ENCODE assay signal across 8 cellular contexts in the genomic region with DNA sequence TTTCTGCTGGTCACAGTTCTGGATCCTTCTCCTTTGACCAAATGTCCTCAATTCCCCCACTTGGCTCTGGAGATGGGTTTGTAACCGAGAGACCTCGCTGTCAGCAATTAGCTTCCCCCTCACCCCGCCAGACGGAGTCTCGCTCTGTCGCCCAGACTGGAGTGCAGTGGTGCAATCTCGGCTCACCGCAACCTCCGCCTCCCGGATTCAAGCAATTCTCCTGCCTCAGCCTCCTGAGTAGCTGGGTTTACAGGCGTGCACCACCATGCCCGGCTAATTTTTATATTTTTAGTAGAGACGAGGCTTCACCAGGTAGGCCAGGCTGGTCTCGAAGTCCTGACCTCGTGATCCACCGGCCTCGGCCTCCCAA. TPM values are rescaled to one million over a fixed set of nuclear protein-coding genes. Genes with fewer than 3 reads are reported as not detected.
DNase-seq lines count a peak whose midpoint lies in the region; ATAC-seq and TF ChIP-seq lines count a peak whose summit lies in the region.
"Not testable (repeated sequence)": the region's sequence is repeated elsewhere in the genome, so short reads cannot be mapped to it uniquely, and the experiment has no call there.

No MANE protein-coding gene starts in this region.

- H3K4me1 Mint-ChIP-seq in H9 (peaks cover 10 to 15% of the 10 kb centered on the region in 2 experiments), chondrocyte (ENCODE audit: low read depth) (peaks cover 12% of the 10 kb centered on the region)
- H3K4me1 Mint-ChIP-seq in activated T-cell treated with anti-CD3 and anti-CD28 coated beads, Interleukin-2, amount 50 U/mL, for 24 hours (ENCODE audit: low read depth), result peaks cover 16% of the 10 kb centered on the region

- H4K8ac ChIP-seq in H9 (replicated peaks; ENCODE audit: insufficient read length, low read depth, low read length), result not testable (repeated sequence)

- H3K9ac ChIP-seq in H9 (ENCODE audit: extremely low read depth, insufficient read length, low read length), result not testable (repeated sequence)
- H3K9ac ChIP-seq in OCI-LY3 (ENCODE audit: low read length) (peak overlapping the region; percentile 79), muscle layer of colon (ENCODE audit: low read length) (peak overlapping the region; percentile 65)

- H4K91ac ChIP-seq in H9 (ENCODE audit: insufficient read length, low read depth, low read length), result not testable (repeated sequence)

- H3K23ac ChIP-seq in H9 (ENCODE audit: insufficient read length, low read depth, low read length), result not testable (repeated sequence)

- not testable (repeated sequence) for H3K27me3 Mint-ChIP-seq in H9 (ENCODE audit: low read depth); activated T-cell treated with anti-CD3 and anti-CD28 coated beads, Interleukin-2, amount 50 U/mL, for 24 hours; chondrocyte (ENCODE audit: low read depth)

- H3K4ac ChIP-seq in H9 (ENCODE audit: low read depth, low read length), result not testable (repeated sequence)

- H3K4me1 ChIP-seq in H9 (ENCODE audit: insufficient read depth, low read length); OCI-LY3 (ENCODE audit: low read length); muscle layer of colon (ENCODE audit: insufficient read depth, low read length): not testable (repeated sequence)
- peaks cover 0 to 16% (median 8%) of the 10 kb centered on the region in 12 donors for H3K4me1 ChIP-seq in heart left ventricle

- not testable (repeated sequence) for H3K18ac ChIP-seq in H9 (ENCODE audit: insufficient read length, low read depth, low read length)

- not testable (repeated sequence) for H3K36me3 Mint-ChIP-seq in H9 (ENCODE audit: insufficient read depth in 1 of 3, low read depth in 3 of 3); activated T-cell treated with anti-CD3 and anti-CD28 coated beads, Interleukin-2, amount 50 U/mL, for 24 hours (ENCODE audit: low read depth); chondrocyte (ENCODE audit: low read depth)

- not testable (repeated sequence) for H2BK5ac ChIP-seq in H9 (ENCODE audit: insufficient read length, low read length)

- intact Hi-C loops in heart left ventricle (cut with DNase I), result loop anchor here in 5 of 10 donors (5.0 to 10.0 kb wide), 4 partner anchors 35 to 372 kb away; a partner anchor contains a TSS

- H3K27ac ChIP-seq in H9 (ENCODE audit: insufficient read length, low read depth, low read length), result not testable (repeated sequence)
- H3K27ac ChIP-seq in OCI-LY3 (ENCODE audit: low read length) (peak overlapping the region; percentile 70), heart left ventricle (peak overlapping the region; percentile 53 to 97 (median 92)), muscle layer of colon (ENCODE audit: low read depth, low read length) (peak overlapping the region; percentile 83), skin epidermis (peak overlapping the region in 20 of 21 experiments; percentile 74 to 94 (median 88))

- not testable (repeated sequence) for H3K56ac ChIP-seq in H9 (ENCODE audit: insufficient read length, low read depth, low read length)

- not testable (repeated sequence) for H3K79me1 ChIP-seq in H9 (ENCODE audit: insufficient read depth, low read depth, low read length, poor library complexity, severe bottlenecking)

- DNase-seq in AG04449 (ENCODE audit: low read depth, low spot score); H9; activated T-cell treated with anti-CD3 and anti-CD28 coated beads, Interleukin-2, amount 50 U/mL, for 24 hours; chondrocyte (ENCODE audit: low spot score): not testable (repeated sequence)
- DNase-seq in heart left ventricle, result peak in 1 of 5 donors; percentile 31

- not testable (repeated sequence) for H2BK120ac ChIP-seq in H9 (ENCODE audit: low read depth, low read length, poor library complexity, severe bottlenecking)

- POLR2A ChIA-PET in AG04449 (lab: Yijun Ruan, JAX), result interaction anchor here (0.7 to 1.6 kb wide), 5 partner anchors 10 to 193 kb away, joined by 3 to 5 read pairs (median 3); no protein-coding TSS in a partner anchor

- not testable (repeated sequence) for H2BK15ac ChIP-seq in H9 (ENCODE audit: low read depth, low read length)

- not testable (repeated sequence) for H2BK12ac ChIP-seq in H9 (ENCODE audit: insufficient read length, low read depth, low read length)

- H3K4me3 ChIP-seq in AG04449 (ENCODE audit: low read depth, low read length) (peak overlapping the region; percentile 82), OCI-LY3 (ENCODE audit: low read length) (peak overlapping the region; percentile 85), heart left ventricle (peak overlapping the region; percentile 30 to 83 (median 68)), muscle layer of colon (ENCODE audit: low read depth in 1 of 2, low read length in 2 of 2) (peak overlapping the region; percentile 72 to 95), skin epidermis (peak overlapping the region; percentile 49 to 71 (median 57))

- H3K23me2 ChIP-seq in H9 (ENCODE audit: insufficient read length, low read depth, low read length, poor library complexity, severe bottlenecking), result not testable (repeated sequence)

- not testable (repeated sequence) for H3K79me2 ChIP-seq in H9 (ENCODE audit: insufficient read depth, low read length); OCI-LY3 (ENCODE audit: low read length)

- H3K36me3 ChIP-seq in OCI-LY3 (replicated peaks; ENCODE audit: low read depth, low read length); heart left ventricle; muscle layer of colon (ENCODE audit: insufficient read depth, low read length): not testable (repeated sequence)

- not testable (repeated sequence) for H4K5ac ChIP-seq in H9 (ENCODE audit: insufficient read length, low read depth, low read length)

- WGBS in H9 (ENCODE audit: extremely low coverage, insufficient read length, low lambda C conversion rate), result no CpG with 5 or more reads among the region's 17 CpGs
- 59 to 66% (median 61%) methylated on average over 17 of the region's 17 CpGs for WGBS in heart left ventricle, 4 donors

- H4K20me1 ChIP-seq in H9 (ENCODE audit: control insufficient read depth, insufficient read depth, insufficient read length); OCI-LY3 (ENCODE audit: insufficient read depth, low read length): not testable (repeated sequence)

- H2AFZ ChIP-seq in H9 (ENCODE audit: low read length), result not testable (repeated sequence)
- H2AFZ ChIP-seq in OCI-LY3 (ENCODE audit: low read depth, low read length), result peak overlapping the region; percentile 71; the same call in 1 of the 2 replicates

- CTCF ChIA-PET in AG04449 (lab: Yijun Ruan, JAX), result interaction anchor here (1.1 to 2.3 kb wide), 4 partner anchors 22 to 106 kb away, joined by 3 to 15 read pairs (median 4); no protein-coding TSS in a partner anchor

- H3K9me3 ChIP-seq in H9 (ENCODE audit: control insufficient read depth, low read depth, low read length); OCI-LY3 (ENCODE audit: insufficient read depth, low read length); heart left ventricle; muscle layer of colon (ENCODE audit: low read length): not testable (repeated sequence)

- H2AK5ac ChIP-seq in H9 (ENCODE audit: insufficient read length, low read length), result not testable (repeated sequence)

- H3T11ph ChIP-seq in H9 (ENCODE audit: low read length), result not testable (repeated sequence)

- H3K4me2 ChIP-seq in H9 (ENCODE audit: insufficient read depth, insufficient read length, low read length) (peak overlapping the region; percentile 77), OCI-LY3 (ENCODE audit: low read length) (peak overlapping the region; percentile 86)

- peak overlapping the region; percentile 90 to 94 for H3K4me3 Mint-ChIP-seq in H9
- peak overlapping the region; percentile 89 for H3K4me3 Mint-ChIP-seq in activated T-cell treated with anti-CD3 and anti-CD28 coated beads, Interleukin-2, amount 50 U/mL, for 24 hours
- peak overlapping the region; percentile 93 for H3K4me3 Mint-ChIP-seq in chondrocyte (ENCODE audit: unreplicated experiment)

- not testable (repeated sequence) for H3K9me3 Mint-ChIP-seq in H9; activated T-cell treated with anti-CD3 and anti-CD28 coated beads, Interleukin-2, amount 50 U/mL, for 24 hours; chondrocyte (ENCODE audit: low read depth)

- TF ChIP-seq CTCF in AG04449 (IDR thresholded peaks at IDR 0.05; ENCODE audit: insufficient read depth, low read length, missing control alignments); H9 (conservative IDR thresholded peaks at IDR 0.05); OCI-LY3 (IDR thresholded peaks at IDR 0.05; ENCODE audit: low read depth, low read length); chondrocyte (IDR thresholded peaks at IDR 0.05); heart left ventricle (IDR thresholded peaks at IDR 0.05): not testable (repeated sequence)

- not testable (repeated sequence) for H3K14ac ChIP-seq in H9 (ENCODE audit: insufficient read depth, low read length)

- ATAC-seq in heart left ventricle, result not testable (repeated sequence)

- H3K27ac Mint-ChIP-seq in H9 (peak overlapping the region in 1 of 3 experiments; percentile 94; a peak in 2 of 7 replicates), chondrocyte (ENCODE audit: unreplicated experiment) (peak overlapping the region; percentile 96)
- H3K27ac Mint-ChIP-seq in activated T-cell treated with anti-CD3 and anti-CD28 coated beads, Interleukin-2, amount 50 U/mL, for 24 hours, result peak overlapping the region; percentile 98

- not testable (repeated sequence) for H3K27me3 ChIP-seq in H9 (ENCODE audit: insufficient read depth, low read length); OCI-LY3 (ENCODE audit: low read depth, low read length); heart left ventricle; muscle layer of colon (ENCODE audit: control insufficient read depth in 1 of 2, insufficient read depth in 2 of 2, low read length in 2 of 2)

- H2BK20ac ChIP-seq in H9 (ENCODE audit: low read depth, low read length, poor library complexity, severe bottlenecking), result not testable (repeated sequence)

- not testable (repeated sequence) for TF ChIP-seq POLR2A in heart left ventricle (IDR thresholded peaks at IDR 0.05)

RNA-seq across cellular contexts. Expression of a gene that starts 21.3 kb away (rescaled TPM):
- total RNA-seq in H9 (2021) (243 and 251 TPM in 2 replicates), chondrocyte (233 to 235 TPM (median 235 TPM) in 3 replicates), heart left ventricle (100 to 1,000 TPM in 8 of 9 donors, 10 to 100 TPM in 1; 88.2 to 193 (median 126) TPM)
- 10 to 100 TPM; 59.9 to 71.2 TPM for polyA plus RNA-seq in heart left ventricle
